In genomic region chr16:642189-643049, GRCh38 we compare ENCODE assay signal across 1 cellular context.
TF ChIP-seq lines count a peak whose summit lies in the region.

No MANE protein-coding gene starts in this region.

TF ChIP-seq in HepG2, 621 proteins besides CTCF, POLR2A, EP300 and RAD21 (continued from another document and continues in another):
- TF ChIP-seq SNAPC5 (CRISPR knock-in tag; IDR thresholded peaks at IDR 0.05; ENCODE audit: borderline replicate concordance) (no peak), ZBTB4 (CRISPR knock-in tag; IDR thresholded peaks at IDR 0.05; ENCODE audit: borderline replicate concordance) (peak; percentile 71; the same call in 1 of the 2 replicates), NFYC (CRISPR knock-in tag; IDR thresholded peaks at IDR 0.05) (no peak), PRPF4 (IDR thresholded peaks at IDR 0.05; ENCODE audit: low read depth, low read length, poor library complexity, severe bottlenecking) (no peak), ZBTB7A (CRISPR knock-in tag; IDR thresholded peaks at IDR 0.05) (peak; percentile 25; the same call in 1 of the 2 replicates), ZXDC (CRISPR knock-in tag; IDR thresholded peaks at IDR 0.05) (peak; percentile 87; the same call in 1 of the 2 replicates), ATF5 (CRISPR knock-in tag; IDR thresholded peaks at IDR 0.05; ENCODE audit: low read depth) (no peak), ZFP62 (CRISPR knock-in tag; IDR thresholded peaks at IDR 0.05) (no peak), ARNT (IDR thresholded peaks at IDR 0.05) (no peak), ZNF878 (CRISPR knock-in tag; IDR thresholded peaks at IDR 0.05) (no peak), BRD4 (CRISPR knock-in tag; IDR thresholded peaks at IDR 0.05) (0 out of 2 replicates have a peak, but pooled peaks have one; percentile 23), IRF1 (CRISPR knock-in tag; IDR thresholded peaks at IDR 0.05; ENCODE audit: low read depth) (0 out of 2 replicates have a peak, but pooled peaks have one; percentile 54), ZNF382 (CRISPR knock-in tag; IDR thresholded peaks at IDR 0.05; ENCODE audit: borderline replicate concordance) (no peak), YY1 (IDR thresholded peaks at IDR 0.05; ENCODE audit: insufficient read depth, insufficient replicate concordance, low read depth, low read length) (no peak), HOXA9 (CRISPR knock-in tag; IDR thresholded peaks at IDR 0.05; ENCODE audit: borderline replicate concordance) (no peak; the same call in 1 of the 2 replicates), ZNF816 (CRISPR knock-in tag; IDR thresholded peaks at IDR 0.05; ENCODE audit: borderline replicate concordance) (no peak; the same call in 1 of the 2 replicates), ZBTB14 (CRISPR knock-in tag; IDR thresholded peaks at IDR 0.05) (peak; percentile 70), ZGPAT (CRISPR knock-in tag; IDR thresholded peaks at IDR 0.05) (no peak), KMT2A (CRISPR knock-in tag; IDR thresholded peaks at IDR 0.05) (peak; percentile 67), SOX13 (IDR thresholded peaks at IDR 0.05) (no peak), SOX13 (CRISPR knock-in tag; conservative IDR thresholded peaks at IDR 0.05 in 1 of 2, IDR thresholded peaks at IDR 0.05 in 1 of 2) (peak in 1 of 2 experiments; percentile 2; a peak in 1 of 4 replicates), MBNL3 (CRISPR knock-in tag; conservative IDR thresholded peaks at IDR 0.05) (no peak), ZBTB49 (CRISPR knock-in tag; IDR thresholded peaks at IDR 0.05; ENCODE audit: borderline replicate concordance) (no peak), ASH2L (IDR thresholded peaks at IDR 0.05; ENCODE audit: insufficient read length, low read depth, low read length) (peak; percentile 26), CREBL2 (CRISPR knock-in tag; IDR thresholded peaks at IDR 0.05; ENCODE audit: borderline replicate concordance) (no peak), TCF7 (IDR thresholded peaks at IDR 0.05; ENCODE audit: low read depth) (no peak), MAZ (IDR thresholded peaks at IDR 0.05; ENCODE audit: borderline replicate concordance, low read depth, low read length) (0 out of 2 replicates have a peak, but pooled peaks have one; percentile 13), MAZ (CRISPR knock-in tag; IDR thresholded peaks at IDR 0.05; ENCODE audit: low read depth) (peak; percentile 64; the same call in 1 of the 2 replicates), FLYWCH1 (CRISPR knock-in tag; IDR thresholded peaks at IDR 0.05) (no peak), CBX1 (IDR thresholded peaks at IDR 0.05; ENCODE audit: low read depth) (no peak), ZUFSP (CRISPR knock-in tag; IDR thresholded peaks at IDR 0.05; ENCODE audit: borderline replicate concordance) (no peak), STAG1 (CRISPR knock-in tag; IDR thresholded peaks at IDR 0.05) (peak; percentile 9; the same call in 1 of the 2 replicates), ZNF607 (CRISPR knock-in tag; IDR thresholded peaks at IDR 0.05; ENCODE audit: borderline replicate concordance) (peak; percentile 27; the same call in 1 of the 2 replicates), ZNF142 (CRISPR knock-in tag; IDR thresholded peaks at IDR 0.05) (peak; percentile 90; the same call in 1 of the 2 replicates), DNMT1 (CRISPR knock-in tag; IDR thresholded peaks at IDR 0.05) (no peak), ADNP (CRISPR knock-in tag; IDR thresholded peaks at IDR 0.05) (no peak), RFXAP (CRISPR knock-in tag; IDR thresholded peaks at IDR 0.05; ENCODE audit: borderline replicate concordance) (peak; percentile 26; the same call in 1 of the 2 replicates)
